20 cellular contexts compared by ENCODE assay signal in the genomic region with DNA sequence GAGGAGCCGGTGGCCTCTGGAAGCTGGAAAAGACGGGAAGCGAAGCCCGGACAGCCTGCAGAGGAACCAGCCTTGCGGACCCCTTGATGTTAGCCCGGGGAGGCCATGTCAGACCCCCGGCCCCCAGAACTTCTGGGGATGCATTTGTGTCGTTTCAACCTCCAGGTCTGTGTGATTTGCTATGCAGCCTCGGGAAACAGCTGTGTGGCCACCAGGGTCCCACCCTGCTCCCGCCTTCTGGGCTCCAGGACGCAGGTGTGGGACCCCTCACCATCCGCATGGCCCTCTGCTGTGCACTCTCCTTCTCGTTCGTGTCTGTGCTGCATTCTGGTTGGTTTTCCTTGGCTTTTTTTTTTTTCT. TPM values are rescaled to one million over a fixed set of nuclear protein-coding genes. Genes with fewer than 3 reads are reported as not detected.
DNase-seq lines count a peak whose midpoint lies in the region; TF ChIP-seq lines count a peak whose summit lies in the region.
"Had no signal": no experiment of that assay in that cellular context is flagged by ENCODE, and none has a peak within 500 bp of the region (broad histone marks: within the 10 kb centered on the region; RNA-seq: fewer than 3 reads in every experiment).

No MANE protein-coding gene starts in this region.

- dilution Hi-C loops in mammary epithelial cell (cut with HindIII; ENCODE audit: low sequenced_read_pairs) = no loop called here

- H2BK15ac ChIP-seq in neuronal stem cell (ENCODE audit: low read length) = no peak overlapping the region

- H3K18ac ChIP-seq in neuronal stem cell (ENCODE audit: low read length) = no peak overlapping the region

- no peak overlapping the region for H3K4ac ChIP-seq in neuronal stem cell (ENCODE audit: low read length)

- H3K4me3 Mint-ChIP-seq in activated naive CD4-positive, alpha-beta T cell treated with anti-CD3 and anti-CD28 coated beads for 36 hours = peak overlapping the region; percentile 65
- H3K4me3 Mint-ChIP-seq: HFFc6, nephron, type B pancreatic cell had no signal

- peaks cover 3% of the 10 kb centered on the region for H3K27me3 Mint-ChIP-seq in activated naive CD4-positive, alpha-beta T cell treated with anti-CD3 and anti-CD28 coated beads for 36 hours (ENCODE audit: low read depth)

- no peak overlapping the region for H3K23ac ChIP-seq in neuronal stem cell (ENCODE audit: low read depth, low read length, poor library complexity)

- H3K9me3 ChIP-seq in BLaER1 treated with 17β-estradiol and CSF1 and Interleukin-3, amounts not matched to agents 10 nM and 100 nM (replicated peaks in 1 of 11) = peaks cover 16 to 30% (median 24%) of the 10 kb centered on the region in 11 experiments
- H3K9me3 ChIP-seq in NT2/D1 (ENCODE audit: insufficient read depth, low read length) = peaks cover 7% of the 10 kb centered on the region
- peaks cover 4 to 9% of the 10 kb centered on the region in 2 donors for H3K9me3 ChIP-seq in neuronal stem cell (replicated peaks in 1 of 2; ENCODE audit: control insufficient read depth in 2 of 2, insufficient read depth in 1 of 2, low read depth in 1 of 2, low read length in 2 of 2)
- H3K9me3 ChIP-seq in mammary epithelial cell (replicated peaks; ENCODE audit: insufficient read depth, low read length) = peaks cover 8% of the 10 kb centered on the region

- no peak overlapping the region for H3K27ac Mint-ChIP-seq in activated naive CD4-positive, alpha-beta T cell treated with anti-CD3 and anti-CD28 coated beads for 36 hours
- H3K27ac Mint-ChIP-seq: HFFc6, type B pancreatic cell had no signal

- WGBS in neuronal stem cell (ENCODE audit: extremely low coverage in 2 of 2, insufficient read length in 2 of 2, insufficient replicate concordance in 1 of 2), 2 donors = no CpG with 5 or more reads among the region's 14 CpGs
- WGBS in mammary epithelial cell (ENCODE audit: low coverage, missing lambda C conversion rate) = 84% methylated on average over 5 of the region's 14 CpGs

- H2BK120ac ChIP-seq in neuronal stem cell (ENCODE audit: low read depth, low read length) = no peak overlapping the region

- H3K36me3 Mint-ChIP-seq in activated naive CD4-positive, alpha-beta T cell treated with anti-CD3 and anti-CD28 coated beads for 36 hours (ENCODE audit: low read depth) = peaks cover 9% of the 10 kb centered on the region
- H3K36me3 Mint-ChIP-seq: type B pancreatic cell had no signal

- H3K9me3 Mint-ChIP-seq in activated naive CD4-positive, alpha-beta T cell treated with anti-CD3 and anti-CD28 coated beads for 36 hours = peaks cover 12% of the 10 kb centered on the region

- H3K4me3 ChIP-seq in BLaER1 treated with 17β-estradiol and CSF1 and Interleukin-3, amounts not matched to agents 10 nM and 100 nM = peak overlapping the region; percentile 48 to 72 (median 64)
- no peak overlapping the region for H3K4me3 ChIP-seq in NT2/D1 (ENCODE audit: insufficient read length, low read depth)
- no peak overlapping the region for H3K4me3 ChIP-seq in neuronal stem cell (ENCODE audit: low read length in 2 of 2)
- no peak overlapping the region for H3K4me3 ChIP-seq in mammary epithelial cell (replicated peaks in 1 of 3; ENCODE audit: insufficient read depth in 1 of 3, low read depth in 2 of 3, low read length in 3 of 3)

- no peaks in the 10 kb centered on the region for H3K27me3 ChIP-seq in BLaER1 treated with 17β-estradiol and CSF1 and Interleukin-3, amounts not matched to agents 10 nM and 100 nM
- H3K27me3 ChIP-seq in NT2/D1 (ENCODE audit: insufficient read depth, insufficient read length) (no peaks in the 10 kb centered on the region), neuronal stem cell (ENCODE audit: control insufficient read depth in 3 of 3, insufficient read depth in 3 of 3, low read depth in 1 of 3, low read length in 3 of 3) (no peaks in the 10 kb centered on the region), mammary epithelial cell (ENCODE audit: insufficient read depth, low read length) (no peaks in the 10 kb centered on the region)
- H3K27me3 ChIP-seq: BE2C had no signal

- H3K4me1 Mint-ChIP-seq in activated naive CD4-positive, alpha-beta T cell treated with anti-CD3 and anti-CD28 coated beads for 36 hours (ENCODE audit: low read depth) = peaks cover 18% of the 10 kb centered on the region

- H3K79me2 ChIP-seq in mammary epithelial cell (ENCODE audit: insufficient read depth, low read length) = no peaks in the 10 kb centered on the region

- no peaks in the 10 kb centered on the region for H4K20me1 ChIP-seq in BLaER1 treated with 17β-estradiol and CSF1 and Interleukin-3, amounts not matched to agents 10 nM and 100 nM
- H4K20me1 ChIP-seq in mammary epithelial cell (ENCODE audit: insufficient read depth, low read length) = no peaks in the 10 kb centered on the region

- peak overlapping the region; percentile 63 for H2AK5ac ChIP-seq in neuronal stem cell (ENCODE audit: low read depth, low read length)

- no peak overlapping the region for H2BK5ac ChIP-seq in neuronal stem cell (ENCODE audit: low read length)

- peak overlapping the region; percentile 83 to 100 (median 93) for H3K4me2 ChIP-seq in BLaER1 treated with 17β-estradiol and CSF1 and Interleukin-3, amounts not matched to agents 10 nM and 100 nM
- no peak overlapping the region for H3K4me2 ChIP-seq in neuronal stem cell (ENCODE audit: insufficient read depth, low read length, poor library complexity, severe bottlenecking)
- H3K4me2 ChIP-seq in mammary epithelial cell (ENCODE audit: insufficient read depth, low read depth, low read length) = no peak overlapping the region

- no peak overlapping the region for H4K91ac ChIP-seq in neuronal stem cell (ENCODE audit: low read depth, low read length, poor library complexity)

- H3K36me3 ChIP-seq in BLaER1 treated with 17β-estradiol and CSF1 and Interleukin-3, amounts not matched to agents 10 nM and 100 nM = peaks cover 0 to 37% (median 6%) of the 10 kb centered on the region in 11 experiments; a peak in 11 of 22 replicates
- no peaks in the 10 kb centered on the region for H3K36me3 ChIP-seq in NT2/D1 (ENCODE audit: insufficient read depth, insufficient read length, low read length)
- no peaks in the 10 kb centered on the region for H3K36me3 ChIP-seq in neuronal stem cell (replicated peaks in 1 of 2; ENCODE audit: control insufficient read depth in 2 of 2, insufficient read depth in 2 of 2, low read length in 2 of 2)
- no peaks in the 10 kb centered on the region for H3K36me3 ChIP-seq in mammary epithelial cell (ENCODE audit: insufficient read depth, low read length)
- H3K36me3 ChIP-seq: BE2C had no signal

- H3K14ac ChIP-seq in neuronal stem cell (ENCODE audit: low read length) = no peak overlapping the region

- CTCF ChIA-PET in activated naive CD4-positive, alpha-beta T cell treated with anti-CD3 and anti-CD28 coated beads for 36 hours (lab: Charles Lee) = no interaction called here
- CTCF ChIA-PET in mammary epithelial cell (lab: Charles Lee; ENCODE audit: low non-redundant PET) = no interaction called here

- peaks cover 50 to 64% (median 56%) of the 10 kb centered on the region in 10 experiments for H3K4me1 ChIP-seq in BLaER1 treated with 17β-estradiol and CSF1 and Interleukin-3, amounts not matched to agents 10 nM and 100 nM
- H3K4me1 ChIP-seq in NT2/D1 (ENCODE audit: insufficient read depth, insufficient read length) (peaks cover 29% of the 10 kb centered on the region), neuronal stem cell (ENCODE audit: control insufficient read depth in 2 of 2, insufficient read depth in 1 of 2, low read depth in 1 of 2, low read length in 2 of 2) (no peaks in the 10 kb centered on the region), mammary epithelial cell (ENCODE audit: insufficient read depth, low read length) (no peaks in the 10 kb centered on the region)
- H3K4me1 ChIP-seq: BE2C had no signal

- H2AFZ ChIP-seq in neuronal stem cell (ENCODE audit: low read length) (no peak overlapping the region), mammary epithelial cell (ENCODE audit: low read depth, low read length) (no peak overlapping the region)

- intact Hi-C loops in activated naive CD4-positive, alpha-beta T cell treated with anti-CD3 and anti-CD28 coated beads for 36 hours (cut with micrococcal nuclease) = no loop called here
- intact Hi-C loops in mammary epithelial cell (cut with micrococcal nuclease) = no loop called here

- peak overlapping the region; percentile 69 to 94 (median 79) for H3K9ac ChIP-seq in BLaER1 treated with 17β-estradiol and CSF1 and Interleukin-3, amounts not matched to agents 10 nM and 100 nM
- H3K9ac ChIP-seq in NT2/D1 (ENCODE audit: insufficient read length, low read depth) (peak overlapping the region; percentile 6), neuronal stem cell (ENCODE audit: low read depth, low read length, poor library complexity) (no peak overlapping the region), mammary epithelial cell (ENCODE audit: insufficient read depth, low read length) (no peak overlapping the region)

- DNase-seq in activated naive CD4-positive, alpha-beta T cell treated with anti-CD3 and anti-CD28 coated beads for 36 hours = no peak
- DNase-seq in activated naive CD4-positive, alpha-beta T cell (lab: John Stamatoyannopoulos, UW) = no peak
- DNase-seq in NT2/D1 (ENCODE audit: low read depth, low spot score) (no peak), neuronal stem cell (ENCODE audit: low spot score) (no peak), dedifferentiated amniotic fluid mesenchymal stem cell (ENCODE audit: extremely low spot score) (no peak), mammary epithelial cell (no peak)
- no peak for DNase-seq in effector CD4-positive, alpha-beta T cell
- DNase-seq: BE2C, HFFc6, midbrain, NCI-H1092 treated with DMSO at 0.1 percent for 48 hours, NCI-H2029, NCI-H226, NCI-H774, RPMI8226 had no signal

- in situ Hi-C loops in mammary epithelial cell (cut with MboI; ENCODE audit: low sequenced_read_pairs in 2 of 2) = no loop called here

- peak overlapping the region; percentile 74 to 94 (median 85) for H3K27ac ChIP-seq in BLaER1 treated with 17β-estradiol and CSF1 and Interleukin-3, amounts not matched to agents 10 nM and 100 nM
- H3K27ac ChIP-seq in neuronal stem cell (replicated peaks; ENCODE audit: low read length) = no peak overlapping the region
- no peak overlapping the region for H3K27ac ChIP-seq in mammary epithelial cell (ENCODE audit: insufficient read depth, low read depth, low read length)

- H3K79me1 ChIP-seq in neuronal stem cell (ENCODE audit: low read depth, low read length) = peaks cover 3% of the 10 kb centered on the region

- no peak for TF ChIP-seq CTCF in mammary epithelial cell (conservative IDR thresholded peaks at IDR 0.05 in 1 of 2, IDR thresholded peaks at IDR 0.05 in 1 of 2; ENCODE audit: extremely low read depth in 1 of 2, insufficient read depth in 1 of 2, low read depth in 1 of 2, low read length in 2 of 2)

- peak overlapping the region; percentile 8 for H2BK12ac ChIP-seq in neuronal stem cell (ENCODE audit: low read length)

- no peak overlapping the region for H4K8ac ChIP-seq in neuronal stem cell (ENCODE audit: low read depth, low read length)

- no TSS peak for BruUV-seq in mammary epithelial cell (replicated peaks; lab: Mats Ljungman, UMichigan)

RNA-seq across cellular contexts. Expression of a gene that starts 13.3 kb away (rescaled TPM):
- total RNA-seq in activated naive CD4-positive, alpha-beta T cell treated with anti-CD3 and anti-CD28 coated beads for 36 hours = not detected
- polyA plus RNA-seq in neuronal stem cell (2013, experiment 1 of 2) = 0.45 TPM
- polyA plus RNA-seq in neuronal stem cell (2013, experiment 2 of 2) = 0.37 TPM
- total RNA-seq in mammary epithelial cell = not detected
- polyA plus RNA-seq in mammary epithelial cell = not detected
- polyA minus RNA-seq in mammary epithelial cell = not detected
- total RNA-seq: epithelial cell of proximal tubule had no signal

RNA-seq across cellular contexts. Expression of a gene that starts 36.5 kb away (rescaled TPM):
- total RNA-seq in activated naive CD4-positive, alpha-beta T cell treated with anti-CD3 and anti-CD28 coated beads for 36 hours = 1 to 10 TPM; 6.9 to 8.3 TPM
- polyA plus RNA-seq in neuronal stem cell (2013, experiment 1 of 2) = not detected
- polyA plus RNA-seq in neuronal stem cell (2013, experiment 2 of 2) = not detected
- total RNA-seq in mammary epithelial cell = not detected
- polyA plus RNA-seq in mammary epithelial cell = not detected
- polyA minus RNA-seq in mammary epithelial cell = not detected
- total RNA-seq: cerebellum, HFFc6 had no signal

RNA-seq across cellular contexts. Expression of a gene that starts 45.6 kb away (rescaled TPM):
- total RNA-seq in activated naive CD4-positive, alpha-beta T cell treated with anti-CD3 and anti-CD28 coated beads for 36 hours = not detected
- polyA plus RNA-seq in neuronal stem cell (2013, experiment 1 of 2) = 0.45 TPM
- polyA plus RNA-seq in neuronal stem cell (2013, experiment 2 of 2) = 0.47 TPM
- not detected for total RNA-seq in mammary epithelial cell
- polyA plus RNA-seq in mammary epithelial cell = not detected
- polyA minus RNA-seq in mammary epithelial cell = not detected
- total RNA-seq: epithelial cell of proximal tubule had no signal

RNA-seq across cellular contexts. Expression of a gene that starts 47.3 kb away (rescaled TPM):
- total RNA-seq in activated naive CD4-positive, alpha-beta T cell treated with anti-CD3 and anti-CD28 coated beads for 36 hours = not detected
- not detected for polyA plus RNA-seq in neuronal stem cell (2013, experiment 1 of 2)
- not detected for polyA plus RNA-seq in neuronal stem cell (2013, experiment 2 of 2)
- not detected for total RNA-seq in mammary epithelial cell
- polyA plus RNA-seq in mammary epithelial cell = not detected
- polyA minus RNA-seq in mammary epithelial cell = not detected
- total RNA-seq: epithelial cell of proximal tubule, HFFc6 had no signal

Comparison
In these comparisons a context has a peak if more than half of its experiments do, and no peak if none do; other contexts are left out.
1. H3K27ac ChIP-seq: peak in BLaER1 treated with 17β-estradiol and CSF1 and Interleukin-3, amounts not matched to agents 10 nM and 100 nM (11 of 11); none in neuronal stem cell (single experiment) and mammary epithelial cell (single experiment).
2. H3K4me2 ChIP-seq: peak in BLaER1 treated with 17β-estradiol and CSF1 and Interleukin-3, amounts not matched to agents 10 nM and 100 nM (11 of 11); none in neuronal stem cell (single experiment) and mammary epithelial cell (single experiment).
3. H3K4me3 ChIP-seq: peak in BLaER1 treated with 17β-estradiol and CSF1 and Interleukin-3, amounts not matched to agents 10 nM and 100 nM (10 of 10); none in NT2/D1 (single experiment), neuronal stem cell (0 of 2) and mammary epithelial cell (0 of 3).
4. H3K9ac ChIP-seq: peak in BLaER1 treated with 17β-estradiol and CSF1 and Interleukin-3, amounts not matched to agents 10 nM and 100 nM (11 of 11) and NT2/D1 (single experiment); none in neuronal stem cell (single experiment) and mammary epithelial cell (single experiment).
5. RNA of a gene that starts 36.5 kb away (total RNA-seq): 6.9 to 8.3 TPM in activated naive CD4-positive, alpha-beta T cell treated with anti-CD3 and anti-CD28 coated beads for 36 hours; not detected in mammary epithelial cell; every median in the first group is over 4 times any median in the second.